In the genomic region with DNA sequence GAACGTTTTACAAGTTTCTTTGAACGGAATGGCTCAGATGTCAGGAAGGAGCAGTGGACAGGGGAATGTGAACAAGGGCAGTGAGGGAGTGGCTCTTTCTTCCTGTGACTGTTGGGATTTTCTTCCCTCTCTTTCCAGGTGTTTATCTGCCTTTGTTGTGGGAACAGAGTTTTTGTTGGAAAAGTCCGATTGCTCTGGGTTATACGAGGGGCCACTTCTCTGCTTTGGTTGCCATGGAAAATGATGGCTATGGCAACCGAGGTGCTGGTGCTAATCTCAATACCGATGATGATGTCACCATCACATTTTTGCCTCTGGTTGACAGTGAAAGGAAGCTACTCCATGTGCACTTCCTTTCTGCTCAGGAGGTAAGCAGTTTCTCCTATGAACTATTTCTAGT, we compare ENCODE assay signal across 1 cellular context.
TF ChIP-seq lines count a peak whose summit lies in the region.

No MANE protein-coding gene starts in this region.

TF ChIP-seq in IMR-90, 13 proteins besides CTCF, POLR2A, EP300 and RAD21:
- TF ChIP-seq CEBPB (IDR thresholded peaks at IDR 0.05; ENCODE audit: low read depth, low read length) (no peak), MXI1 (IDR thresholded peaks at IDR 0.05; ENCODE audit: borderline replicate concordance, low read depth, low read length) (peak; percentile 29; the same call in 1 of the 2 replicates), FOS (IDR thresholded peaks at IDR 0.05; ENCODE audit: low read depth, low read length) (no peak), RFX5 (IDR thresholded peaks at IDR 0.05; ENCODE audit: low read depth, low read length) (no peak)
